13 cellular contexts compared by ENCODE assay signal in genomic region chr5:18792145-18792544, GRCh38.
DNase-seq lines count a peak whose midpoint lies in the region; ATAC-seq and TF ChIP-seq lines count a peak whose summit lies in the region.
"Had no signal": no experiment of that assay in that cellular context is flagged by ENCODE, and none has a peak within 500 bp of the region (broad histone marks: within the 10 kb centered on the region; RNA-seq: fewer than 3 reads in every experiment).

No MANE protein-coding gene starts in this region.

- H3K9me3 ChIP-seq in left lung (no peaks in the 10 kb centered on the region), ascending aorta (no peaks in the 10 kb centered on the region)
- H3K9me3 ChIP-seq: prostate gland had no signal

- H3K4me3 Mint-ChIP-seq in stimulated activated effector memory CD8-positive, alpha-beta T cell treated with anti-CD3 and anti-CD28 coated beads, Interleukin-12 subunit alpha, Interleukin-12 subunit beta, amount 100 ng/mL, for 72 hours: no peak overlapping the region

- no peaks in the 10 kb centered on the region for H3K36me3 ChIP-seq in left lung
- H3K36me3 ChIP-seq in ascending aorta: no peaks in the 10 kb centered on the region
- H3K36me3 ChIP-seq: prostate gland had no signal

- H3K4me3 ChIP-seq in LNCaP clone FGC (ENCODE audit: low read depth, low read length) (no peak overlapping the region), left lung (no peak overlapping the region), ascending aorta (no peak overlapping the region)
- H3K4me3 ChIP-seq: prostate gland had no signal

- in situ Hi-C loops in Caki2 (cut with HindIII; ENCODE audit: low pct_unique_long_range_greater_than_20kb, low sequenced_read_pairs): no loop called here

- intact Hi-C loops in left lung (cut with DNase I): no loop called here
- intact Hi-C loops in ascending aorta (cut with DNase I): no loop called here

- no peaks in the 10 kb centered on the region for H3K9me3 Mint-ChIP-seq in stimulated activated effector memory CD8-positive, alpha-beta T cell treated with anti-CD3 and anti-CD28 coated beads, Interleukin-12 subunit alpha, Interleukin-12 subunit beta, amount 100 ng/mL, for 72 hours

- no peak overlapping the region for H3K27ac Mint-ChIP-seq in stimulated activated effector memory CD8-positive, alpha-beta T cell treated with anti-CD3 and anti-CD28 coated beads, Interleukin-12 subunit alpha, Interleukin-12 subunit beta, amount 100 ng/mL, for 72 hours

- TF ChIP-seq CTCF in LNCaP clone FGC (IDR thresholded peaks at IDR 0.05; ENCODE audit: control insufficient read depth, extremely low read depth, insufficient read depth): no peak
- TF ChIP-seq CTCF in left lung (IDR thresholded peaks at IDR 0.05): no peak
- TF ChIP-seq CTCF in ascending aorta (IDR thresholded peaks at IDR 0.05): no peak

- ATAC-seq in stimulated activated effector memory CD8-positive, alpha-beta T cell treated with anti-CD3 and anti-CD28 coated beads, Interleukin-12 subunit alpha, Interleukin-12 subunit beta, amount 100 ng/mL, for 72 hours: no peak
- ATAC-seq in left lung (no peak), HG03342 (IDR thresholded peaks at IDR 0.05; ENCODE audit: unreplicated experiment) (no peak)
- ATAC-seq: SK-N-SH treated with all-trans-retinoic acid at 6 μM for 48 hours had no signal

- peak; percentile 91 for DNase-seq in Caki2 (ENCODE audit: low read depth)
- peak; percentile 6 for DNase-seq in LNCaP clone FGC (ENCODE audit: low read depth)
- DNase-seq in SHP77 treated with DMSO at 0.1 percent for 48 hours (lab: John Stamatoyannopoulos, UW): peak; percentile 96
- peak; percentile 20 for DNase-seq in iris pigment epithelial cell (ENCODE audit: low read depth)
- DNase-seq in stimulated activated effector memory CD8-positive, alpha-beta T cell treated with anti-CD3 and anti-CD28 coated beads, Interleukin-12 subunit alpha, Interleukin-12 subunit beta, amount 100 ng/mL, for 72 hours (ENCODE audit: low spot score in 2 of 2): no peak
- no peak for DNase-seq in left lung
- no peak for DNase-seq in ascending aorta (ENCODE audit: low spot score in 2 of 2)
- DNase-seq: GF-D8, hippocampal formation, NCI-H446 treated with DMSO at 0.1 percent for 48 hours had no signal

- H3K4me1 ChIP-seq in left lung (no peaks in the 10 kb centered on the region), ascending aorta (no peaks in the 10 kb centered on the region)
- H3K4me1 ChIP-seq: prostate gland had no signal

- H3K4me1 Mint-ChIP-seq in stimulated activated effector memory CD8-positive, alpha-beta T cell treated with anti-CD3 and anti-CD28 coated beads, Interleukin-12 subunit alpha, Interleukin-12 subunit beta, amount 100 ng/mL, for 72 hours: no peaks in the 10 kb centered on the region

- no peaks in the 10 kb centered on the region for H3K27me3 ChIP-seq in left lung
- H3K27me3 ChIP-seq in ascending aorta: no peaks in the 10 kb centered on the region

- H3K27ac ChIP-seq in left lung (no peak overlapping the region), ascending aorta (no peak overlapping the region)
- H3K27ac ChIP-seq: prostate gland had no signal

- no peaks in the 10 kb centered on the region for H3K36me3 Mint-ChIP-seq in stimulated activated effector memory CD8-positive, alpha-beta T cell treated with anti-CD3 and anti-CD28 coated beads, Interleukin-12 subunit alpha, Interleukin-12 subunit beta, amount 100 ng/mL, for 72 hours

Comparison
In these comparisons a context has a peak if more than half of its experiments do, and no peak if none do; other contexts are left out.
1. DNase-seq: peak in Caki2 (single experiment), LNCaP clone FGC (single experiment), SHP77 treated with DMSO at 0.1 percent for 48 hours (single experiment) and iris pigment epithelial cell (single experiment); none in stimulated activated effector memory CD8-positive, alpha-beta T cell treated with anti-CD3 and anti-CD28 coated beads, Interleukin-12 subunit alpha, Interleukin-12 subunit beta, amount 100 ng/mL, for 72 hours (0 of 2), left lung (0 of 2) and ascending aorta (0 of 2).